In the genomic region with DNA sequence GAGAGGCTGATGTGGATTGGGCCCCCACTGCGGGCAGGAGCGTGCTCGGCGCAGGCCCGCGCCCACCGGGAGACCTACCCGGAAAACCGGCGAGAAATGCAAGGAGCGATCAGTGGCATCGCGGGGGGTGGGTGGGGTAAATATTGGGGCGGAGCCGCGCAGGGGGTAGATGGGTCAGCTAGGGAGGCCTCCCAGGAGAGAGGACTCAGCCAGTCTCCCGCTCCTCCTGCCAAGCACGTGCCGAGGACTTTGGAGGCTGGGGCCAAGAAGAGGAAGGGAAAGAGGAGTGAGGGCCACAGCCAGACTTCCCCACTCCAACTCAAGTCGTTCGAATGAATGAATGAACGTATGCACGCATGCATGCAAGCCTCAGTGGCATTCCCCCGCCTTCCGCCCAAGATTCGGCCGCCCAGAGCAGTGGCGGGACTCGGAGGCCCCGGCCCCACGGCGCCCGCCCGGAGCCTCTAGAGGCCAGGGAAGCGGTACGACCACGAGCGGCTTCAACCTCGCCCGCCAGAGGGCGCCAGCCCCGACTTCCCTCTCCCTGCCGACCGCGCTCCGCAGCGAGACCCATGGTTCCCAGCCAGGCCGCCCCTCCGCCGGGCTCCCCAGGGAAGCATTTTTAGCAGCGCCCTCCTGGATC, we compare ENCODE assay signal across 9 cellular contexts. TPM values are rescaled to one million over a fixed set of nuclear protein-coding genes. Genes with fewer than 3 reads are reported as not detected.
DNase-seq lines count a peak whose midpoint lies in the region; ATAC-seq and TF ChIP-seq lines count a peak whose summit lies in the region.
"Had no signal": no experiment of that assay in that cellular context is flagged by ENCODE, and none has a peak within 500 bp of the region (broad histone marks: within the 10 kb centered on the region; RNA-seq: fewer than 3 reads in every experiment).

No MANE protein-coding gene starts in this region.

- H3K4me1 Mint-ChIP-seq in nephron: peaks cover 40% of the 10 kb centered on the region
- H3K4me1 Mint-ChIP-seq in stimulated activated naive B cell treated with anti-CD40 and anti-IgM and Interleukin-4, amounts not matched to agents 10 μg/mL and 1 μg/mL and 100 μg/mL, for 72 hours: peaks cover 57 to 80% of the 10 kb centered on the region in 2 donors

- TF ChIP-seq CTCF in fibroblast of the aortic adventitia (IDR thresholded peaks at IDR 0.05; ENCODE audit: insufficient read depth, low read length) (peak; percentile 83), nephron (IDR thresholded peaks at IDR 0.05; ENCODE audit: unreplicated experiment in 3 of 3) (peak; percentile 85 to 91 (median 86))

- no peaks in the 10 kb centered on the region for H3K9me3 ChIP-seq in HAP-1

- H3K4me1 ChIP-seq in HAP-1: peaks cover 21% of the 10 kb centered on the region

- in situ Hi-C loops in HAP-1 (cut with MboI; ENCODE audit: low sequenced_read_pairs): loop anchor here (5.0 kb wide), 2 partner anchors 172 to 567 kb away; no protein-coding TSS in a partner anchor

- peaks cover 68% of the 10 kb centered on the region for H3K27me3 Mint-ChIP-seq in nephron (ENCODE audit: low read depth)
- H3K27me3 Mint-ChIP-seq in stimulated activated naive B cell treated with anti-CD40 and anti-IgM and Interleukin-4, amounts not matched to agents 10 μg/mL and 1 μg/mL and 100 μg/mL, for 72 hours: peaks cover 31 to 36% of the 10 kb centered on the region in 2 donors

- H3K9me3 Mint-ChIP-seq in nephron: no peaks in the 10 kb centered on the region
- H3K9me3 Mint-ChIP-seq in stimulated activated naive B cell treated with anti-CD40 and anti-IgM and Interleukin-4, amounts not matched to agents 10 μg/mL and 1 μg/mL and 100 μg/mL, for 72 hours: no peaks in the 10 kb centered on the region

- H3K36me3 ChIP-seq in HAP-1 (replicated peaks): peaks cover 12% of the 10 kb centered on the region

- H3K27ac Mint-ChIP-seq in nephron: no peak overlapping the region
- peak overlapping the region; percentile 47 for H3K27ac Mint-ChIP-seq in stimulated activated naive B cell treated with anti-CD40 and anti-IgM and Interleukin-4, amounts not matched to agents 10 μg/mL and 1 μg/mL and 100 μg/mL, for 72 hours

- DNase-seq in COLO668 (lab: John Stamatoyannopoulos, UW; ENCODE audit: unreplicated experiment) (peak; percentile 76), HAP-1 (ENCODE audit: low spot score in 2 of 2) (peak; percentile 32 to 94), NOMO-1 treated with dmso at 0.1 percent for 144 hours (lab: John Stamatoyannopoulos, UW; ENCODE audit: unreplicated experiment) (peak; percentile 15), fibroblast of the aortic adventitia (ENCODE audit: low read depth) (peak; percentile 56), HPDE6-E6E7 (ENCODE audit: extremely low spot score) (no peak)
- DNase-seq in activated T-helper 9 cell treated with anti-CD3 and anti-CD28 coated beads, Interleukin-2, amount 50 U/mL, for 16 hours (ENCODE audit: low read depth): peak; percentile 77
- DNase-seq in stimulated activated naive B cell treated with anti-CD40 and anti-IgM and Interleukin-4, amounts not matched to agents 10 μg/mL and 1 μg/mL and 100 μg/mL, for 72 hours: peak; percentile 72

- H3K36me3 Mint-ChIP-seq in nephron (ENCODE audit: low read depth): peaks cover 12% of the 10 kb centered on the region
- peaks cover 26 to 42% of the 10 kb centered on the region in 2 donors for H3K36me3 Mint-ChIP-seq in stimulated activated naive B cell treated with anti-CD40 and anti-IgM and Interleukin-4, amounts not matched to agents 10 μg/mL and 1 μg/mL and 100 μg/mL, for 72 hours

- H3K4me3 ChIP-seq in HAP-1 (peak overlapping the region; percentile 7), fibroblast of the aortic adventitia (ENCODE audit: low read depth, low read length) (peak overlapping the region; percentile 25)
- H3K4me3 ChIP-seq: PC-9 had no signal

- H3K27me3 ChIP-seq in HAP-1 (ENCODE audit: low read depth): peaks cover 8% of the 10 kb centered on the region

- H3K4me3 Mint-ChIP-seq in nephron: peak overlapping the region; percentile 68 to 74 (median 70)
- H3K4me3 Mint-ChIP-seq in stimulated activated naive B cell treated with anti-CD40 and anti-IgM and Interleukin-4, amounts not matched to agents 10 μg/mL and 1 μg/mL and 100 μg/mL, for 72 hours: peak overlapping the region; percentile 75 to 86

- peak; percentile 59 to 66 for ATAC-seq in stimulated activated naive B cell treated with anti-CD40 and anti-IgM and Interleukin-4, amounts not matched to agents 10 μg/mL and 1 μg/mL and 100 μg/mL, for 72 hours (replicated peaks)

RNA-seq across cellular contexts. Expression of gene NPM3, which starts 3.6 kb away (rescaled TPM):
- total RNA-seq in fibroblast of the aortic adventitia (ENCODE audit: low replicate concordance): 54.4 and 70.9 TPM in 2 replicates

RNA-seq across cellular contexts. Expression of gene FGF8, which starts 3.8 kb away (rescaled TPM):
- not detected in 2 replicates for total RNA-seq in fibroblast of the aortic adventitia (ENCODE audit: low replicate concordance)
- total RNA-seq: PC-9 had no signal

RNA-seq across cellular contexts. Expression of gene OGA, which starts 38.6 kb away (rescaled TPM):
- total RNA-seq in fibroblast of the aortic adventitia (ENCODE audit: low replicate concordance): 93.7 and 165 TPM in 2 replicates
